Comparison of ENCODE assay signal across 24 cellular contexts in the genomic region with DNA sequence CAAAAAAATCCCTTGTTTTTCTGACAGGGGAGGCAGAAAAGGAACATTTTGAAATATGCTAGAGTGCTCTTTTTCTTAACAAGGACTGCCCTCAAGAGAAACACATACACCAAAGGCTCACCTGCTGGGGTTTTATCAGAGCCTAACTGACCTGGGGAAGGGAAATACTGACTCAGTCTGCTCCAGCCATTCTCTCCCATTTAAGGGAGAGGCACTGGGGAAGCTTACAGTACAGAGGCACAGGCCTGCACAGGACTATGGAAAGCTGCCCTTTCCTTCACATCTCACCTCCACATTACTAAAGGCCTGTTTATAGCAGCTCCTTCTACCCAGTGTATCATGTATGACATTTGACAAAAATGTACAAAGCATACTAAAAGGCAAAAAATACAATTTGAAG. TPM values are rescaled to one million over a fixed set of nuclear protein-coding genes. Genes with fewer than 3 reads are reported as not detected.
DNase-seq lines count a peak whose midpoint lies in the region; FAIRE-seq and TF ChIP-seq lines count a peak whose summit lies in the region.
"Had no signal": no experiment of that assay in that cellular context is flagged by ENCODE, and none has a peak within 500 bp of the region (broad histone marks: within the 10 kb centered on the region; RNA-seq: fewer than 3 reads in every experiment).

No MANE protein-coding gene starts in this region.

- H3K4me3 ChIP-seq in astrocyte (ENCODE audit: insufficient read depth, low read depth, low read length) (no peak overlapping the region), hepatocyte (no peak overlapping the region), neural progenitor cell (no peak overlapping the region)
- H3K4me3 ChIP-seq: BLaER1, GM23248, Peyer's patch, SJSA1 had no signal

- no peaks in the 10 kb centered on the region for H3K9me2 ChIP-seq in hepatocyte (replicated peaks; ENCODE audit: insufficient read depth)

- H2BK20ac ChIP-seq in H9 (ENCODE audit: low read depth, low read length, poor library complexity, severe bottlenecking), result no peak overlapping the region

- H2AFZ ChIP-seq in H9 (ENCODE audit: low read length) (no peak overlapping the region), astrocyte (ENCODE audit: low read depth, low read length) (no peak overlapping the region), hepatocyte (no peak overlapping the region), neural progenitor cell (replicated peaks) (no peak overlapping the region)
- H2AFZ ChIP-seq: GM23248 had no signal

- H3K27ac ChIP-seq in H9 (ENCODE audit: insufficient read length, low read depth, low read length), result no peak overlapping the region
- H3K27ac ChIP-seq in astrocyte (ENCODE audit: low read depth, low read length), result no peak overlapping the region
- H3K27ac ChIP-seq in hepatocyte, result peak overlapping the region; percentile 40
- H3K27ac ChIP-seq in neural progenitor cell, result peak overlapping the region; percentile 67
- H3K27ac ChIP-seq: BLaER1, GM23248, Peyer's patch, SJSA1 had no signal

- H4K91ac ChIP-seq in H9 (ENCODE audit: insufficient read length, low read depth, low read length), result no peak overlapping the region

- H3K4ac ChIP-seq in H9 (ENCODE audit: low read depth, low read length), result no peak overlapping the region

- H4K8ac ChIP-seq in H9 (replicated peaks; ENCODE audit: insufficient read length, low read depth, low read length), result no peak overlapping the region

- H3K4me1 ChIP-seq in H9 (ENCODE audit: insufficient read depth, low read length) (no peaks in the 10 kb centered on the region; the same call in 1 of the 2 replicates), astrocyte (ENCODE audit: insufficient read depth, low read length) (peaks cover 8% of the 10 kb centered on the region), hepatocyte (ENCODE audit: insufficient read depth) (peaks cover 13% of the 10 kb centered on the region), neural progenitor cell (peaks cover 21% of the 10 kb centered on the region)
- H3K4me1 ChIP-seq: BLaER1, Peyer's patch, SJSA1 had no signal

- H3T11ph ChIP-seq in H9 (ENCODE audit: low read length), result no peak overlapping the region

- H3K9me3 ChIP-seq in H9 (ENCODE audit: control insufficient read depth, low read depth, low read length), result peaks cover 9% of the 10 kb centered on the region
- no peaks in the 10 kb centered on the region for H3K9me3 ChIP-seq in astrocyte (ENCODE audit: insufficient read depth, low read depth, low read length)
- H3K9me3 ChIP-seq in hepatocyte (ENCODE audit: low read depth), result no peaks in the 10 kb centered on the region
- no peaks in the 10 kb centered on the region for H3K9me3 ChIP-seq in neural progenitor cell (ENCODE audit: low read depth)
- H3K9me3 ChIP-seq: BLaER1, Peyer's patch, SJSA1 had no signal

- FAIRE-seq in astrocyte (lab: Jason Lieb, UNC), result peak; percentile 65
- FAIRE-seq: D721Med, GM12891, GM19239 had no signal

- H3K4me2 ChIP-seq in H9 (ENCODE audit: insufficient read depth, insufficient read length, low read length) (no peak overlapping the region), astrocyte (ENCODE audit: low read length) (no peak overlapping the region), hepatocyte (no peak overlapping the region), neural progenitor cell (peak overlapping the region; percentile 16)
- H3K4me2 ChIP-seq: BLaER1 had no signal

- H3K18ac ChIP-seq in H9 (ENCODE audit: insufficient read length, low read depth, low read length), result no peak overlapping the region

- H3K4me1 Mint-ChIP-seq in H9, result peaks cover 37 to 42% of the 10 kb centered on the region in 2 experiments
- H3K4me1 Mint-ChIP-seq in astrocyte (ENCODE audit: low read depth, unreplicated experiment), result peaks cover 26% of the 10 kb centered on the region
- peaks cover 18% of the 10 kb centered on the region for H3K4me1 Mint-ChIP-seq in neural progenitor cell
- no peaks in the 10 kb centered on the region for H3K4me1 Mint-ChIP-seq in chondrocyte (ENCODE audit: low read depth)
- H3K4me1 Mint-ChIP-seq: IgD-negative memory B cell had no signal

- H2AK5ac ChIP-seq in H9 (ENCODE audit: insufficient read length, low read length), result no peak overlapping the region

- H3K4me3 Mint-ChIP-seq in H9 (peak overlapping the region in 1 of 2 experiments; percentile 2; a peak in 1 of 5 replicates), astrocyte (ENCODE audit: unreplicated experiment) (no peak overlapping the region), neural progenitor cell (no peak overlapping the region), chondrocyte (ENCODE audit: unreplicated experiment) (no peak overlapping the region)
- H3K4me3 Mint-ChIP-seq: CD8-positive, alpha-beta T cell; IgD-negative memory B cell had no signal

- H3K27me3 ChIP-seq in H9 (ENCODE audit: insufficient read depth, low read length), result no peaks in the 10 kb centered on the region
- no peaks in the 10 kb centered on the region for H3K27me3 ChIP-seq in astrocyte (ENCODE audit: insufficient read depth, low read length)
- H3K27me3 ChIP-seq in hepatocyte, result no peaks in the 10 kb centered on the region
- no peaks in the 10 kb centered on the region for H3K27me3 ChIP-seq in neural progenitor cell
- H3K27me3 ChIP-seq: BLaER1, Peyer's patch, SJSA1 had no signal

- H3K36me3 ChIP-seq in astrocyte (ENCODE audit: insufficient read depth, low read length) (peaks cover 14% of the 10 kb centered on the region), hepatocyte (replicated peaks; ENCODE audit: insufficient read depth, low read depth) (peaks cover 3% of the 10 kb centered on the region), neural progenitor cell (peaks cover 23% of the 10 kb centered on the region)
- H3K36me3 ChIP-seq: BLaER1, Peyer's patch, SJSA1 had no signal

- no peak overlapping the region for H2BK5ac ChIP-seq in H9 (ENCODE audit: insufficient read length, low read length)

- no peak overlapping the region for H4K5ac ChIP-seq in H9 (ENCODE audit: insufficient read length, low read depth, low read length)

- no peaks in the 10 kb centered on the region for H3K23me2 ChIP-seq in H9 (ENCODE audit: insufficient read length, low read depth, low read length, poor library complexity, severe bottlenecking)

- H3K79me1 ChIP-seq in H9 (ENCODE audit: insufficient read depth, low read depth, low read length, poor library complexity, severe bottlenecking), result no peaks in the 10 kb centered on the region

- no peak overlapping the region for H3K56ac ChIP-seq in H9 (ENCODE audit: insufficient read length, low read depth, low read length)

- peaks cover 2 to 65% (median 31%) of the 10 kb centered on the region in 3 experiments for H3K36me3 Mint-ChIP-seq in H9 (ENCODE audit: insufficient read depth in 1 of 3, low read depth in 3 of 3)
- H3K36me3 Mint-ChIP-seq in astrocyte (ENCODE audit: low read depth, unreplicated experiment), result peaks cover 19% of the 10 kb centered on the region
- H3K36me3 Mint-ChIP-seq in neural progenitor cell, result peaks cover 56% of the 10 kb centered on the region
- H3K36me3 Mint-ChIP-seq in chondrocyte (ENCODE audit: low read depth), result peaks cover 2% of the 10 kb centered on the region
- H3K36me3 Mint-ChIP-seq: CD8-positive, alpha-beta T cell had no signal

- TF ChIP-seq CTCF in H9 (conservative IDR thresholded peaks at IDR 0.05), result no peak
- TF ChIP-seq CTCF in astrocyte (IDR thresholded peaks at IDR 0.05; ENCODE audit: insufficient read depth, low read depth, low read length), result no peak
- TF ChIP-seq CTCF in hepatocyte (IDR thresholded peaks at IDR 0.05; ENCODE audit: poor library complexity), result no peak
- no peak for TF ChIP-seq CTCF in neural progenitor cell (IDR thresholded peaks at IDR 0.05)
- no peak for TF ChIP-seq CTCF in chondrocyte (IDR thresholded peaks at IDR 0.05)

- H3K79me2 ChIP-seq in H9 (ENCODE audit: insufficient read depth, low read length), result no peaks in the 10 kb centered on the region
- no peaks in the 10 kb centered on the region for H3K79me2 ChIP-seq in astrocyte (ENCODE audit: insufficient read depth, low read length)
- no peaks in the 10 kb centered on the region for H3K79me2 ChIP-seq in hepatocyte
- H3K79me2 ChIP-seq in neural progenitor cell (ENCODE audit: low read depth), result no peaks in the 10 kb centered on the region

- no peak overlapping the region for H2BK120ac ChIP-seq in H9 (ENCODE audit: low read depth, low read length, poor library complexity, severe bottlenecking)

- no peak for DNase-seq in H9
- no peak for DNase-seq in astrocyte (ENCODE audit: low read depth)
- no peak for DNase-seq in hepatocyte (ENCODE audit: low spot score)
- DNase-seq in neural progenitor cell (ENCODE audit: low spot score), result no peak
- DNase-seq in chondrocyte (ENCODE audit: low spot score), result no peak
- DNase-seq in putamen (ENCODE audit: low spot score), result no peak
- no peak for DNase-seq in stimulated activated CD4-positive, alpha-beta T cell treated with anti-CD3 and anti-CD28 coated beads, Interleukin-2, amount 100 ng/mL, for 24 hours
- DNase-seq in epidermal melanocyte (ENCODE audit: insufficient read length, low spot score), result no peak
- DNase-seq: CD8-positive, alpha-beta T cell; GM23248; Kasumi-1; MM.1S; NCI-H187; NCI-H2107; NCI-H510A; NCI-H748 treated with DMSO at 0.1 percent for 48 hours; NK-92 treated with Interleukin-12 subunit alpha and Interleukin-12 subunit beta, amount 100 ng/mL, for 24 hours; Peyer's patch had no signal

- H3K9me3 Mint-ChIP-seq in H9, result peaks cover 47 to 53% of the 10 kb centered on the region in 2 experiments
- peaks cover under 1% of the 10 kb centered on the region for H3K9me3 Mint-ChIP-seq in astrocyte (ENCODE audit: unreplicated experiment)
- peaks cover 23% of the 10 kb centered on the region for H3K9me3 Mint-ChIP-seq in neural progenitor cell
- H3K9me3 Mint-ChIP-seq in chondrocyte (ENCODE audit: low read depth), result peaks cover 3% of the 10 kb centered on the region

- no peak overlapping the region for H2BK12ac ChIP-seq in H9 (ENCODE audit: insufficient read length, low read depth, low read length)

- H3F3A ChIP-seq in neural progenitor cell (ENCODE audit: low read depth), result peaks cover 33% of the 10 kb centered on the region

- H3K14ac ChIP-seq in H9 (ENCODE audit: insufficient read depth, low read length), result no peak overlapping the region

- H3K27ac Mint-ChIP-seq in H9 (peak overlapping the region in 2 of 3 experiments; percentile 42 to 93; a peak in 5 of 7 replicates), astrocyte (ENCODE audit: unreplicated experiment) (peak overlapping the region; percentile 17), neural progenitor cell (no peak overlapping the region), chondrocyte (ENCODE audit: unreplicated experiment) (no peak overlapping the region)
- H3K27ac Mint-ChIP-seq: CD8-positive, alpha-beta T cell; IgD-negative memory B cell had no signal

- no peak overlapping the region for H2BK15ac ChIP-seq in H9 (ENCODE audit: low read depth, low read length)

- H3K27me3 Mint-ChIP-seq in H9 (ENCODE audit: low read depth), result peaks cover 9% of the 10 kb centered on the region
- H3K27me3 Mint-ChIP-seq in astrocyte (ENCODE audit: low read depth, unreplicated experiment), result no peaks in the 10 kb centered on the region
- H3K27me3 Mint-ChIP-seq in neural progenitor cell (ENCODE audit: insufficient read depth, low read depth), result no peaks in the 10 kb centered on the region
- no peaks in the 10 kb centered on the region for H3K27me3 Mint-ChIP-seq in chondrocyte (ENCODE audit: low read depth)

- H3K23ac ChIP-seq in H9 (ENCODE audit: insufficient read length, low read depth, low read length), result no peak overlapping the region

- H3K9ac ChIP-seq in H9 (ENCODE audit: extremely low read depth, insufficient read length, low read length) (no peak overlapping the region), astrocyte (ENCODE audit: low read length) (no peak overlapping the region), neural progenitor cell (no peak overlapping the region)
- H3K9ac ChIP-seq: BLaER1, GM23248 had no signal

- H4K20me1 ChIP-seq in H9 (ENCODE audit: control insufficient read depth, insufficient read depth, insufficient read length) (no peaks in the 10 kb centered on the region), astrocyte (ENCODE audit: insufficient read depth, low read length) (no peaks in the 10 kb centered on the region), hepatocyte (ENCODE audit: insufficient read depth, poor library complexity, severe bottlenecking) (no peaks in the 10 kb centered on the region), neural progenitor cell (ENCODE audit: low read depth) (no peaks in the 10 kb centered on the region)
- H4K20me1 ChIP-seq: BLaER1 had no signal

RNA-seq across cellular contexts. Expression of a gene that starts 30.3 kb away (rescaled TPM):
- 2.5 and 2.7 TPM in 2 replicates for total RNA-seq in H9 (2021)
- total RNA-seq in astrocyte, result 25.9 and 27.8 TPM in 2 replicates
- total RNA-seq in hepatocyte, result 22.7 and 25.3 TPM in 2 replicates
- 13.9 and 19.8 TPM in 2 replicates for polyA plus RNA-seq in hepatocyte
- 21.4 and 31.7 TPM in 2 replicates for total RNA-seq in neural progenitor cell (ENCODE audit: low replicate concordance)
- 1.2 to 1.7 TPM (median 1.3 TPM) in 3 replicates for total RNA-seq in chondrocyte
- total RNA-seq: CD8-positive, alpha-beta T cell had no signal

Comparison
In these comparisons a context has a peak if more than half of its experiments do, and no peak if none do; other contexts are left out.
1. H3K27ac ChIP-seq: peak in hepatocyte (single experiment) and neural progenitor cell (single experiment); none in H9 (single experiment) and astrocyte (single experiment).
2. H3K27ac Mint-ChIP-seq: peak in H9 (2 of 3) and astrocyte (single experiment); none in neural progenitor cell (single experiment) and chondrocyte (single experiment).